1 cellular context compared by ENCODE assay signal in the genomic region with DNA sequence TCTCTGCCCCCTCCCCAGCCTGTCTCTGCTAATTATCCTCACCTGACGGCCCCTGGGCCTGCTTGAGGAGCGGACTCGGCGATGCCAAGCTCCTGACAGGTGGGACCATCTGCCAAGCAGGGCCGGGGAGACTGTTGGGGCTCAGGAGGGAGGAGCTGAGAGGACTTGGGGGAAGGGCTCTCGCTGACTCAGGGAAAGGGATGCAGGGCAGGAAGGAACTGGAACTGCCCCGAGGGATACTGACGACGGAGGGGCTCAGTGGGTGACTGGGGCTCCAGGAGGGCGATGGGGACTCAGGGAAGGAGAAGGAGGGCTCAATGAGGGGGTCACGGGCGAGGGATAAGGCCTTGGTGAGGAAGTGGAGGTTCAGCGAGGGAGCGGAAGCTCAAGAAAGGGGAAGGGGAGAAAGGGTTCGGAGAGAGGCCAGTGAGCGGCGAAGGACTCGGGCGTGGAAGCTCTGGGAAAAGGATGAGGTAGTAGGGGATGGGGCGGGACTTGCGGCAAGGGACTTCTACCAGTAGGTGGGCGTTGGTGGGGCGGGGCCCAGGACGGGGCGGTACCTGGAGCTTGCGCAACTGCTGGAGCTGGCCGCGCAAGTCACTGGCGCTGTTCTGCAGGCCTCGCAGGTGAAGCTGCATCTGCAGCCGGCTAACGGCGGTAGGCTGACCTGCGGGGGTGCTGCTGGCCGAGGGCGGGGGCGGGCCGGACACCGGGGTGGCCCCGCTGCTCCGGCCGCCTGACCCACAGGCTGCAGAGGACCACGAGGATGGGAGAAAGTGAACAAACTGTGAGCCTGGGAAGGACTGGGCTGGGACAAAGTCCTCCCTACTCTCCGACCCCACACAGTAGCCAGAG.
A peak's percentile ranks its signal among the peaks of the same experiment; 100 is the strongest.
TF ChIP-seq lines count a peak whose summit lies in the region.

No MANE protein-coding gene starts in this region.

TF ChIP-seq in K562, 482 proteins besides CTCF, POLR2A, EP300 and RAD21 (continued from another document):
- TF ChIP-seq, protein P1, sequence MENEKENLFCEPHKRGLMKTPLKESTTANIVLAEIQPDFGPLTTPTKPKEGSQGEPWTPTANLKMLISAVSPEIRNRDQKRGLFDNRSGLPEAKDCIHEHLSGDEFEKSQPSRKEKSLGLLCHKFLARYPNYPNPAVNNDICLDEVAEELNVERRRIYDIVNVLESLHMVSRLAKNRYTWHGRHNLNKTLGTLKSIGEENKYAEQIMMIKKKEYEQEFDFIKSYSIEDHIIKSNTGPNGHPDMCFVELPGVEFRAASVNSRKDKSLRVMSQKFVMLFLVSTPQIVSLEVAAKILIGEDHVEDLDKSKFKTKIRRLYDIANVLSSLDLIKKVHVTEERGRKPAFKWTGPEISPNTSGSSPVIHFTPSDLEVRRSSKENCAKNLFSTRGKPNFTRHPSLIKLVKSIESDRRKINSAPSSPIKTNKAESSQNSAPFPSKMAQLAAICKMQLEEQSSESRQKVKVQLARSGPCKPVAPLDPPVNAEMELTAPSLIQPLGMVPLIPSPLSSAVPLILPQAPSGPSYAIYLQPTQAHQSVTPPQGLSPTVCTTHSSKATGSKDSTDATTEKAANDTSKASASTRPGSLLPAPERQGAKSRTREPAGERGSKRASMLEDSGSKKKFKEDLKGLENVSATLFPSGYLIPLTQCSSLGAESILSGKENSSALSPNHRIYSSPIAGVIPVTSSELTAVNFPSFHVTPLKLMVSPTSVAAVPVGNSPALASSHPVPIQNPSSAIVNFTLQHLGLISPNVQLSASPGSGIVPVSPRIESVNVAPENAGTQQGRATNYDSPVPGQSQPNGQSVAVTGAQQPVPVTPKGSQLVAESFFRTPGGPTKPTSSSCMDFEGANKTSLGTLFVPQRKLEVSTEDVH (IDR thresholded peaks at IDR 0.05; ENCODE audit: low read depth, partially characterized antibody), result no peak
- TF ChIP-seq ZNF184 (CRISPR knock-in tag; IDR thresholded peaks at IDR 0.05) (no peak), SNRNP70 (optimal IDR thresholded peaks at IDR 0.05; ENCODE audit: low read depth, low read length) (no peak), NBN (IDR thresholded peaks at IDR 0.05; ENCODE audit: low read depth) (no peak), RCOR1 (IDR thresholded peaks at IDR 0.05; ENCODE audit: borderline replicate concordance in 1 of 2, low read depth in 2 of 2, low read length in 2 of 2) (no peak), ZNF253 (CRISPR knock-in tag; conservative IDR thresholded peaks at IDR 0.05) (no peak), GTF2E2 (tag; IDR thresholded peaks at IDR 0.05) (no peak), EP400 (IDR thresholded peaks at IDR 0.05) (no peak), ESRRB (CRISPR knock-in tag; IDR thresholded peaks at IDR 0.05; ENCODE audit: borderline replicate concordance) (no peak), PML (IDR thresholded peaks at IDR 0.05; ENCODE audit: low read length) (no peak), EHMT2 (IDR thresholded peaks at IDR 0.05) (peak; percentile 72), CBX5 (IDR thresholded peaks at IDR 0.05; ENCODE audit: borderline replicate concordance, low read depth) (no peak), CBX3 (IDR thresholded peaks at IDR 0.05; ENCODE audit: borderline replicate concordance in 1 of 2, low read length in 2 of 2) (no peak; a peak in 1 of 3 replicates)
- TF ChIP-seq, protein P2, sequence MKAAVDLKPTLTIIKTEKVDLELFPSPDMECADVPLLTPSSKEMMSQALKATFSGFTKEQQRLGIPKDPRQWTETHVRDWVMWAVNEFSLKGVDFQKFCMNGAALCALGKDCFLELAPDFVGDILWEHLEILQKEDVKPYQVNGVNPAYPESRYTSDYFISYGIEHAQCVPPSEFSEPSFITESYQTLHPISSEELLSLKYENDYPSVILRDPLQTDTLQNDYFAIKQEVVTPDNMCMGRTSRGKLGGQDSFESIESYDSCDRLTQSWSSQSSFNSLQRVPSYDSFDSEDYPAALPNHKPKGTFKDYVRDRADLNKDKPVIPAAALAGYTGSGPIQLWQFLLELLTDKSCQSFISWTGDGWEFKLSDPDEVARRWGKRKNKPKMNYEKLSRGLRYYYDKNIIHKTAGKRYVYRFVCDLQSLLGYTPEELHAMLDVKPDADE (conservative IDR thresholded peaks at IDR 0.05; ENCODE audit: control insufficient read depth, low read depth, low read length), result 0 out of 2 replicates have a peak, but pooled peaks have one; percentile 55
